ENCODE assay signal across 9 cellular contexts in genomic region chr1:205375816-205376545, GRCh38. TPM values are rescaled to one million over a fixed set of nuclear protein-coding genes. Genes with fewer than 3 reads are reported as not detected.
DNase-seq lines count a peak whose midpoint lies in the region; ATAC-seq and TF ChIP-seq lines count a peak whose summit lies in the region.
"Had no signal": no experiment of that assay in that cellular context is flagged by ENCODE, and none has a peak within 500 bp of the region (broad histone marks: within the 10 kb centered on the region; RNA-seq: fewer than 3 reads in every experiment).

No MANE protein-coding gene starts in this region.

- peak overlapping the region in 2 of 3 donors; percentile 20 to 43 for H3K27ac Mint-ChIP-seq in CD4-positive, CD25-positive, alpha-beta regulatory T cell

- H3K36me3 ChIP-seq in CD4-positive, CD25-positive, alpha-beta regulatory T cell (ENCODE audit: control insufficient read depth, insufficient read depth, low read length) = no peaks in the 10 kb centered on the region
- no peaks in the 10 kb centered on the region for H3K36me3 ChIP-seq in adrenal gland (replicated peaks in 1 of 2)

- peaks cover 8 to 15% (median 13%) of the 10 kb centered on the region in 4 donors for H3K4me1 Mint-ChIP-seq in CD4-positive, CD25-positive, alpha-beta regulatory T cell

- H3K36me3 Mint-ChIP-seq in CD4-positive, CD25-positive, alpha-beta regulatory T cell = no peaks in the 10 kb centered on the region

- peak in 1 of 6 experiments; percentile 8 for TF ChIP-seq CTCF in adrenal gland (IDR thresholded peaks at IDR 0.05)

- no peaks in the 10 kb centered on the region for H3K9me3 ChIP-seq in CD4-positive, CD25-positive, alpha-beta regulatory T cell (ENCODE audit: control insufficient read depth in 2 of 2, low read length in 2 of 2)
- H3K9me3 ChIP-seq in adrenal gland (replicated peaks in 1 of 3) = no peaks in the 10 kb centered on the region

- peaks cover 0 to 1% (median 0%) of the 10 kb centered on the region in 7 donors for H3K9me3 Mint-ChIP-seq in CD4-positive, CD25-positive, alpha-beta regulatory T cell

- ATAC-seq in CD4-positive, CD25-positive, alpha-beta regulatory T cell (ENCODE audit: low read depth in 2 of 2) = no peak
- peak; percentile 92 for ATAC-seq in left colon
- no peak for ATAC-seq in HG03439 (IDR thresholded peaks at IDR 0.05; ENCODE audit: unreplicated experiment)
- no peak for ATAC-seq in GM21447 (IDR thresholded peaks at IDR 0.05; ENCODE audit: unreplicated experiment)
- ATAC-seq in GM21723 (IDR thresholded peaks at IDR 0.05; ENCODE audit: unreplicated experiment) = no peak

- H3K27me3 Mint-ChIP-seq in CD4-positive, CD25-positive, alpha-beta regulatory T cell = peaks cover 62% of the 10 kb centered on the region

- DNase-seq in CD4-positive, CD25-positive, alpha-beta regulatory T cell = no peak
- DNase-seq in NCI-H1092 treated with DMSO at 0.1 percent for 48 hours (lab: John Stamatoyannopoulos, UW) (peak; percentile 78), adrenal gland (peak in 6 of 7 donors; percentile 52 to 79 (median 63)), left colon (peak in 1 of 2 donors; percentile 22)
- DNase-seq in activated CD4-positive, alpha-beta T cell treated with anti-CD3 and anti-CD28 coated beads for 4 hours = no peak
- DNase-seq: T-helper 9 cell had no signal

- no peak overlapping the region for H3K27ac ChIP-seq in CD4-positive, CD25-positive, alpha-beta regulatory T cell (ENCODE audit: insufficient read depth, low read length, poor library complexity, severe bottlenecking)
- peak overlapping the region in 4 of 5 donors; percentile 10 to 61 (median 48) for H3K27ac ChIP-seq in adrenal gland

- H3K27me3 ChIP-seq in CD4-positive, CD25-positive, alpha-beta regulatory T cell (ENCODE audit: control insufficient read depth, insufficient read depth, low read length) = peaks cover 11% of the 10 kb centered on the region
- H3K27me3 ChIP-seq in adrenal gland = no peaks in the 10 kb centered on the region

- peaks cover 4% of the 10 kb centered on the region for H3K4me1 ChIP-seq in CD4-positive, CD25-positive, alpha-beta regulatory T cell (ENCODE audit: control insufficient read depth, insufficient read depth, low read length, poor library complexity, severe bottlenecking)
- peaks cover 32 to 51% of the 10 kb centered on the region in 2 donors for H3K4me1 ChIP-seq in adrenal gland (replicated peaks in 1 of 2)

- 15 to 18% (median 17%) methylated on average over 6 of the region's 6 CpGs for WGBS in adrenal gland, 4 donors

- intact Hi-C loops in adrenal gland (cut with DNase I) (no loop called here), left colon (cut with DNase I, micrococcal nuclease) (no loop called here)

- no peak overlapping the region for H3K4me3 ChIP-seq in CD4-positive, CD25-positive, alpha-beta regulatory T cell (ENCODE audit: low read depth, low read length)
- H3K4me3 ChIP-seq in adrenal gland = peak overlapping the region in 1 of 4 donors; percentile 35

- TF ChIP-seq POLR2A in adrenal gland (IDR thresholded peaks at IDR 0.05) = peak in 1 of 2 donors; percentile 65

- no peak overlapping the region for H3K4me3 Mint-ChIP-seq in CD4-positive, CD25-positive, alpha-beta regulatory T cell

RNA-seq across cellular contexts. Expression of gene KLHDC8A, which starts 19.3 kb away (rescaled TPM):
- total RNA-seq in CD4-positive, CD25-positive, alpha-beta regulatory T cell = not detected
- under 1 TPM in 1 of 4 donors, not detected in 3; 0.06 TPM for polyA plus RNA-seq in CD4-positive, CD25-positive, alpha-beta regulatory T cell
- total RNA-seq in adrenal gland = 10 to 100 TPM; 18.2 to 74.9 (median 43.8) TPM
- polyA plus RNA-seq in adrenal gland = 10 to 100 TPM; 24.6 to 60.9 (median 32.2) TPM
- under 1 TPM; 0.40 to 0.59 TPM for total RNA-seq in left colon

RNA-seq across cellular contexts. Expression of gene LEMD1, which starts 45.9 kb away (rescaled TPM):
- not detected for total RNA-seq in CD4-positive, CD25-positive, alpha-beta regulatory T cell
- polyA plus RNA-seq in CD4-positive, CD25-positive, alpha-beta regulatory T cell = not detected
- total RNA-seq in adrenal gland (not detected), left colon (1 to 10 TPM in 1 of 2 donors, not detected in 1; 1.1 TPM)
- polyA plus RNA-seq in adrenal gland = under 1 TPM in 1 of 3 donors, not detected in 2; 0.64 TPM

RNA-seq across cellular contexts. Expression of gene NUAK2, which starts 54.4 kb away (rescaled TPM):
- total RNA-seq in CD4-positive, CD25-positive, alpha-beta regulatory T cell = 9.9 TPM
- polyA plus RNA-seq in CD4-positive, CD25-positive, alpha-beta regulatory T cell = 10 to 100 TPM; 13.2 to 41.3 (median 25.4) TPM
- total RNA-seq in adrenal gland = 1 to 10 TPM; 1.7 to 9.9 (median 7.2) TPM
- 1 to 10 TPM in 2 of 3 donors, under 1 TPM in 1; 0.95 to 1.9 (median 1.8) TPM for polyA plus RNA-seq in adrenal gland
- total RNA-seq in left colon = 10 to 100 TPM; 27.7 to 29.2 TPM

Comparison
In these comparisons a context has a peak if more than half of its experiments do, and no peak if none do; other contexts are left out.
1. DNase-seq: peak in NCI-H1092 treated with DMSO at 0.1 percent for 48 hours (single experiment) and adrenal gland (6 of 7); none in CD4-positive, CD25-positive, alpha-beta regulatory T cell (0 of 3) and activated CD4-positive, alpha-beta T cell treated with anti-CD3 and anti-CD28 coated beads for 4 hours (0 of 2).
2. RNA of gene KLHDC8A, which starts 19.3 kb away (total RNA-seq): 18.2 to 74.9 TPM in adrenal gland; 0.40 to 0.59 TPM in left colon and not detected in CD4-positive, CD25-positive, alpha-beta regulatory T cell (single experiment); every median in the first group is over 10 times any median in the second.